In the genomic region with DNA sequence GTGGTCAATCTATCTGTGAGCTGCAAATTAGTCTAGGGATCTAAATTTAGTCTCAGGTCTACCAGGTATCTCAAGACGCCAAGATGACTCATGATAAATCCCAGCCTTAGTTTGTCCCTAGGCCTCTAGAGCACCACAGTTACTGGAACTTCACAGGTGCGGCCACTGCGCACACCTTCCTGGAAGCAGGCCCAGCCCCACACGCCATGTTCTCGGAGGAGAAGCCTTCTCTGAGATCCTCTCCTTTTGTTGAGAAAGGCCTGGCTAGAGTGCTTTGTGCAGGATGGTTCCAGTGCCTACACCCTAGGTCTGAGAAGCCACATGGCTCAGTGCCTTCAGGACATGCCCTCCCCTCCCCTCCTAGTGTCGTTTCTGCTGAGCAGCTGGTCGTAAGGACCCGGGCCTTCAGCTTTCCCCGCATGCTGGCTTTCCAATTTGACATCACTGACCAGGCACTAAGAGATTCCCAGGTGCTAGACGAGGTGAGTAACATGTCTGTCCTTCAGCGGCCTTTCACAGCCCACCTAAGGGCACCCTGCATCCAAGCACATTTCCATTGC, we compare ENCODE assay signal across 21 cellular contexts. TPM values are rescaled to one million over a fixed set of nuclear protein-coding genes. Genes with fewer than 3 reads are reported as not detected.
A peak's percentile ranks its signal among the peaks of the same experiment; 100 is the strongest.
DNase-seq lines count a peak whose midpoint lies in the region; ATAC-seq and TF ChIP-seq lines count a peak whose summit lies in the region.
"Had no signal": no experiment of that assay in that cellular context is flagged by ENCODE, and none has a peak within 500 bp of the region (broad histone marks: within the 10 kb centered on the region; RNA-seq: fewer than 3 reads in every experiment).

No MANE protein-coding gene starts in this region.

- TF ChIP-seq CTCF in glutamatergic neuron (IDR thresholded peaks at IDR 0.05; ENCODE audit: partially characterized antibody, unreplicated experiment) (no peak), upper lobe of right lung (IDR thresholded peaks at IDR 0.05) (no peak)

- H3K4me1 Mint-ChIP-seq in activated CD8-positive, alpha-beta memory T cell treated with anti-CD3 and anti-CD28 coated beads, Interleukin-2, amount 10 ng/mL, durations not matched to agents 7 days and 5 days, result no peaks in the 10 kb centered on the region
- no peaks in the 10 kb centered on the region for H3K4me1 Mint-ChIP-seq in glutamatergic neuron (ENCODE audit: low read depth, unreplicated experiment)
- H3K4me1 Mint-ChIP-seq: activated CD4-positive, alpha-beta T cell treated with anti-CD3 and anti-CD28 coated beads, Interleukin-2, amount 10 ng/mL, durations not matched to agents 7 days and 5 days; CD8-positive, alpha-beta memory T cell had no signal

- no peak overlapping the region for H3K4me3 Mint-ChIP-seq in activated CD8-positive, alpha-beta memory T cell treated with anti-CD3 and anti-CD28 coated beads, Interleukin-2, amount 10 ng/mL, durations not matched to agents 7 days and 5 days
- no peak overlapping the region for H3K4me3 Mint-ChIP-seq in glutamatergic neuron (ENCODE audit: unreplicated experiment)
- H3K4me3 Mint-ChIP-seq: activated CD4-positive, alpha-beta T cell treated with anti-CD3 and anti-CD28 coated beads, Interleukin-2, amount 10 ng/mL, durations not matched to agents 7 days and 5 days; CD8-positive, alpha-beta memory T cell had no signal

- CTCF ChIA-PET in activated CD8-positive, alpha-beta memory T cell treated with anti-CD3 and anti-CD28 coated beads, Interleukin-2, amount 10 ng/mL, durations not matched to agents 7 days and 5 days (lab: Charles Lee), result no interaction called here

- H3K36me3 ChIP-seq in upper lobe of right lung, result peaks cover 46% of the 10 kb centered on the region

- no peaks in the 10 kb centered on the region for H3K9me3 ChIP-seq in upper lobe of right lung

- no peak overlapping the region for H3K27ac Mint-ChIP-seq in activated CD8-positive, alpha-beta memory T cell treated with anti-CD3 and anti-CD28 coated beads, Interleukin-2, amount 10 ng/mL, durations not matched to agents 7 days and 5 days
- H3K27ac Mint-ChIP-seq in glutamatergic neuron (ENCODE audit: unreplicated experiment), result peak overlapping the region; percentile 33

- peak; percentile 32 for DNase-seq in activated CD8-positive, alpha-beta memory T cell treated with anti-CD3 and anti-CD28 coated beads, Interleukin-2, amount 10 ng/mL, durations not matched to agents 7 days and 5 days
- no peak for DNase-seq in activated CD8-positive, alpha-beta memory T cell treated with anti-CD3 and anti-CD28 coated beads for 24 hours
- DNase-seq in glutamatergic neuron (no peak), posterior vena cava (ENCODE audit: low spot score) (peak; percentile 52), upper lobe of right lung (no peak), NOMO-1 treated with dmso at 0.1 percent for 144 hours (lab: John Stamatoyannopoulos, UW; ENCODE audit: unreplicated experiment) (no peak)
- DNase-seq: activated CD4-positive, alpha-beta T cell treated with anti-CD3 and anti-CD28 coated beads, Interleukin-2, amount 10 ng/mL, durations not matched to agents 7 days and 5 days; activated effector memory CD4-positive, alpha-beta T cell treated with anti-CD3 and anti-CD28 coated beads, Interleukin-2, amount 50 U/mL, for 16 hours; CD8-positive, alpha-beta memory T cell; DMS53; KG1; midbrain; NCI-H1930; NCI-H2227 treated with DMSO at 0.1 percent for 48 hours; PC-3; SIG-M5; stimulated activated CD8-positive, alpha-beta memory T cell treated with anti-CD3 and anti-CD28 coated beads, Interleukin-4, amount 100 ng/mL, for 48 hours had no signal

- H3K4me1 ChIP-seq in upper lobe of right lung, result no peaks in the 10 kb centered on the region

- intact Hi-C loops in posterior vena cava (cut with DNase I) (loop anchor here in 1 of 2 donors (10.0 kb wide), 1 partner anchor 113 kb away; no protein-coding TSS in a partner anchor), upper lobe of right lung (cut with DNase I) (no loop called here)

- H3K4me3 ChIP-seq in upper lobe of right lung, result no peak overlapping the region
- H3K4me3 ChIP-seq: GM12878 had no signal

- H3K27ac ChIP-seq in upper lobe of right lung, result peak overlapping the region; percentile 76
- H3K27ac ChIP-seq: 22Rv1 had no signal

- H3K9me3 Mint-ChIP-seq in activated CD8-positive, alpha-beta memory T cell treated with anti-CD3 and anti-CD28 coated beads, Interleukin-2, amount 10 ng/mL, durations not matched to agents 7 days and 5 days (ENCODE audit: low read depth), result no peaks in the 10 kb centered on the region
- no peaks in the 10 kb centered on the region for H3K9me3 Mint-ChIP-seq in glutamatergic neuron (ENCODE audit: unreplicated experiment)
- H3K9me3 Mint-ChIP-seq: activated CD4-positive, alpha-beta T cell treated with anti-CD3 and anti-CD28 coated beads, Interleukin-2, amount 10 ng/mL, durations not matched to agents 7 days and 5 days; CD8-positive, alpha-beta memory T cell had no signal

- no peaks in the 10 kb centered on the region for H3K27me3 ChIP-seq in upper lobe of right lung

- no peaks in the 10 kb centered on the region for H3K27me3 Mint-ChIP-seq in activated CD8-positive, alpha-beta memory T cell treated with anti-CD3 and anti-CD28 coated beads, Interleukin-2, amount 10 ng/mL, durations not matched to agents 7 days and 5 days
- H3K27me3 Mint-ChIP-seq in glutamatergic neuron (ENCODE audit: unreplicated experiment), result peaks cover 2% of the 10 kb centered on the region
- H3K27me3 Mint-ChIP-seq: activated CD4-positive, alpha-beta T cell treated with anti-CD3 and anti-CD28 coated beads, Interleukin-2, amount 10 ng/mL, durations not matched to agents 7 days and 5 days; CD8-positive, alpha-beta memory T cell had no signal

- no peak for ATAC-seq in activated CD8-positive, alpha-beta memory T cell treated with anti-CD3 and anti-CD28 coated beads, Interleukin-2, amount 10 ng/mL, durations not matched to agents 7 days and 5 days
- ATAC-seq in upper lobe of right lung (no peak), GM18868 (IDR thresholded peaks at IDR 0.05; ENCODE audit: unreplicated experiment) (no peak), GM21717 (IDR thresholded peaks at IDR 0.05; ENCODE audit: unreplicated experiment) (no peak)
- ATAC-seq: GM12878, PC-3 had no signal

- peaks cover 19% of the 10 kb centered on the region for H3K36me3 Mint-ChIP-seq in activated CD8-positive, alpha-beta memory T cell treated with anti-CD3 and anti-CD28 coated beads, Interleukin-2, amount 10 ng/mL, durations not matched to agents 7 days and 5 days
- no peaks in the 10 kb centered on the region for H3K36me3 Mint-ChIP-seq in glutamatergic neuron (ENCODE audit: unreplicated experiment)

RNA-seq across cellular contexts. Expression of a gene that starts 51.9 kb away (rescaled TPM):
- total RNA-seq in activated CD8-positive, alpha-beta memory T cell treated with anti-CD3 and anti-CD28 coated beads, Interleukin-2, amount 10 ng/mL, durations not matched to agents 7 days and 5 days, result 10 to 100 TPM; 11.4 to 15.1 TPM
- total RNA-seq in glutamatergic neuron (ENCODE audit: unreplicated experiment), result 7.0 TPM
- total RNA-seq in posterior vena cava, result 1 to 10 TPM; 5.8 to 6.6 TPM
- 9.6 TPM for total RNA-seq in upper lobe of right lung

Comparison
In these comparisons a context has a peak if more than half of its experiments do, and no peak if none do; other contexts are left out.
1. DNase-seq: peak in activated CD8-positive, alpha-beta memory T cell treated with anti-CD3 and anti-CD28 coated beads, Interleukin-2, amount 10 ng/mL, durations not matched to agents 7 days and 5 days (single experiment) and posterior vena cava (single experiment); none in activated CD8-positive, alpha-beta memory T cell treated with anti-CD3 and anti-CD28 coated beads for 24 hours (single experiment), glutamatergic neuron (single experiment), upper lobe of right lung (single experiment) and NOMO-1 treated with dmso at 0.1 percent for 144 hours (single experiment).